26 cellular contexts compared by ENCODE assay signal in the genomic region with DNA sequence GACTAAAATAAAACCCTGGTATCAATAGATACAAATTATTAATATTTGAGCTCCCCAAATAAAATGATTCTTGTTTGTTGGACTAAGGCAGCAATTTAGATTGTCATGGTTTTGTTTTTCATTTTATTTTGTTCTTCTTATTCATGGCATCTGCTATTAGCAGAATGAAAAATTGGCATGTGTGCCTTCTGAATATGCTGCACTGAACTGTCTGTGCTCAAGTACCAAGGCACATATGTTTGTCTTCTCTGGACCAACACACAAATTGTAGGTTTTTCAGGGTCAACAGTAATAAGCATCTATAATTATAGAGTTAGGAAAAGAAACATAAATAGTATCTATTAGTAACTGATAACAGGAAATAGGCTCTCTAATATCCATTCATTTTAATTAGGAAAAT.
"Had no signal": no experiment of that assay in that cellular context is flagged by ENCODE, and none has a peak within 500 bp of the region (broad histone marks: within the 10 kb centered on the region; RNA-seq: fewer than 3 reads in every experiment).

No MANE protein-coding gene starts in this region.

- H3K9me3 ChIP-seq: colonic mucosa, gastroesophageal sphincter, psoas muscle, testis had no signal

- H3K4me1 Mint-ChIP-seq: naive thymus-derived CD8-positive, alpha-beta T cell; nephron progenitor cell; stimulated activated effector memory CD8-positive, alpha-beta T cell treated with anti-CD3 and anti-CD28 coated beads, Interleukin-12 subunit alpha, Interleukin-12 subunit beta, amount 100 ng/mL, for 72 hours had no signal

- H3K79me2 ChIP-seq: hepatocyte had no signal

- ATAC-seq: foreskin keratinocyte; gastroesophageal sphincter; heart left ventricle; naive thymus-derived CD8-positive, alpha-beta T cell; psoas muscle; right cardiac atrium; stimulated activated effector memory CD8-positive, alpha-beta T cell treated with anti-CD3 and anti-CD28 coated beads, Interleukin-12 subunit alpha, Interleukin-12 subunit beta, amount 100 ng/mL, for 72 hours had no signal

- H3K27me3 ChIP-seq: colonic mucosa, esophagus muscularis mucosa, foreskin keratinocyte, gastroesophageal sphincter, heart left ventricle, hepatocyte, left lung, sigmoid colon, testis, tibial nerve, upper lobe of left lung had no signal

- H3K27ac ChIP-seq: colonic mucosa, esophagus muscularis mucosa, foreskin keratinocyte, gastroesophageal sphincter, heart left ventricle, hepatocyte, left lung, psoas muscle, sigmoid colon, testis, tibial nerve, upper lobe of left lung had no signal

- H3K4me1 ChIP-seq: colonic mucosa, esophagus muscularis mucosa, foreskin keratinocyte, gastroesophageal sphincter, heart left ventricle, left lung, psoas muscle, sigmoid colon, testis, tibial nerve, upper lobe of left lung had no signal

- H3K36me3 ChIP-seq: colonic mucosa, esophagus muscularis mucosa, gastroesophageal sphincter, heart left ventricle, left lung, sigmoid colon, upper lobe of left lung had no signal

- DNase-seq: colonic mucosa; dermis blood vessel endothelial cell; effector memory CD4-positive, alpha-beta T cell; foreskin keratinocyte; heart left ventricle; kidney; left lung; mammary epithelial cell; naive thymus-derived CD8-positive, alpha-beta T cell; nephron progenitor cell; nucleus accumbens; posterior cingulate gyrus; psoas muscle; right cardiac atrium; sigmoid colon; stimulated activated CD4-positive, alpha-beta T cell treated with anti-CD3 and anti-CD28 coated beads, Interleukin-2, amount 100 ng/mL, for 24 hours; stimulated activated CD4-positive, alpha-beta T cell treated with anti-CD3 and anti-CD28 coated beads, Interleukin-4, amount 100 ng/mL, for 24 hours; stimulated activated naive CD4-positive, alpha-beta T cell treated with Interleukin-2 at 50 U/mL for 16 hours; substantia nigra; testis; upper lobe of left lung had no signal

- H3K4me2 ChIP-seq: hepatocyte had no signal

- H3K4me3 Mint-ChIP-seq: naive thymus-derived CD8-positive, alpha-beta T cell; nephron progenitor cell; stimulated activated effector memory CD8-positive, alpha-beta T cell treated with anti-CD3 and anti-CD28 coated beads, Interleukin-12 subunit alpha, Interleukin-12 subunit beta, amount 100 ng/mL, for 72 hours had no signal

- H3K4me3 ChIP-seq: colonic mucosa, esophagus muscularis mucosa, gastroesophageal sphincter, heart left ventricle, hepatocyte, left lung, psoas muscle, sigmoid colon, testis, tibial nerve, upper lobe of left lung had no signal

- H2AFZ ChIP-seq: hepatocyte had no signal

- H3K27ac Mint-ChIP-seq: naive thymus-derived CD8-positive, alpha-beta T cell; nephron progenitor cell; stimulated activated effector memory CD8-positive, alpha-beta T cell treated with anti-CD3 and anti-CD28 coated beads, Interleukin-12 subunit alpha, Interleukin-12 subunit beta, amount 100 ng/mL, for 72 hours had no signal

- H3K9me3 Mint-ChIP-seq: stimulated activated effector memory CD8-positive, alpha-beta T cell treated with anti-CD3 and anti-CD28 coated beads, Interleukin-12 subunit alpha, Interleukin-12 subunit beta, amount 100 ng/mL, for 72 hours had no signal
